Comparison of ENCODE assay signal across 22 cellular contexts in genomic region chr6:46451343-46451742, GRCh38. TPM values are rescaled to one million over a fixed set of nuclear protein-coding genes. Genes with fewer than 3 reads are reported as not detected.
DNase-seq lines count a peak whose midpoint lies in the region; ATAC-seq, FAIRE-seq and TF ChIP-seq lines count a peak whose summit lies in the region.
"Had no signal": no experiment of that assay in that cellular context is flagged by ENCODE, and none has a peak within 500 bp of the region (broad histone marks: within the 10 kb centered on the region; RNA-seq: fewer than 3 reads in every experiment).

No MANE protein-coding gene starts in this region.

- TF ChIP-seq POLR2A in K562 (conservative IDR thresholded peaks at IDR 0.05), result no peak

- DNase-seq in HuH-7 (ENCODE audit: low spot score) (peak; percentile 32), K562 (ENCODE audit: extremely low read depth in 1 of 4, low spot score in 3 of 4) (no peak), hepatocyte (ENCODE audit: low spot score) (no peak), tibial artery (no peak), nucleus accumbens (lab: John Stamatoyannopoulos, UW) (no peak)
- DNase-seq in activated effector memory CD4-positive, alpha-beta T cell treated with Interleukin-2 at 50 U/mL for 16 hours, result no peak
- DNase-seq in activated CD8-positive, alpha-beta memory T cell treated with anti-CD3 and anti-CD28 coated beads, Interleukin-2, amount 10 ng/mL, durations not matched to agents 7 days and 5 days, result no peak
- DNase-seq: CD4-positive, alpha-beta T cell; COR-L47; DND-41; H7; HFFc6; KG1; NCI-H1092; NCI-H1436; NCI-H187 treated with DMSO at 0.1 percent for 48 hours; NCI-H2107; NCI-H510A had no signal

- no peaks in the 10 kb centered on the region for H3K36me3 Mint-ChIP-seq in activated CD8-positive, alpha-beta memory T cell treated with anti-CD3 and anti-CD28 coated beads, Interleukin-2, amount 10 ng/mL, durations not matched to agents 7 days and 5 days

- no peak overlapping the region for H3K4me3 Mint-ChIP-seq in activated CD8-positive, alpha-beta memory T cell treated with anti-CD3 and anti-CD28 coated beads, Interleukin-2, amount 10 ng/mL, durations not matched to agents 7 days and 5 days
- H3K4me3 Mint-ChIP-seq: CD4-positive, alpha-beta T cell; HFFc6 had no signal

- TF ChIP-seq CTCF in K562 (IDR thresholded peaks at IDR 0.05 in 2 of 3, conservative IDR thresholded peaks at IDR 0.05 in 1 of 3; ENCODE audit: insufficient read depth in 2 of 3, low read depth in 1 of 3, low read length in 3 of 3) (no peak), hepatocyte (IDR thresholded peaks at IDR 0.05; ENCODE audit: poor library complexity) (no peak), tibial artery (IDR thresholded peaks at IDR 0.05) (no peak)

- BruUV-seq in K562 (replicated peaks; lab: Mats Ljungman, UMichigan), result no TSS peak

- CTCF ChIA-PET in K562 (lab: Yijun Ruan, JAX; ENCODE audit: low intra/inter-chr PET ratio), result no interaction called here
- CTCF ChIA-PET in activated CD8-positive, alpha-beta memory T cell treated with anti-CD3 and anti-CD28 coated beads, Interleukin-2, amount 10 ng/mL, durations not matched to agents 7 days and 5 days (lab: Charles Lee), result no interaction called here

- TF ChIP-seq RAD21 in K562 (CRISPR knock-in tag; conservative IDR thresholded peaks at IDR 0.05 in 1 of 2, IDR thresholded peaks at IDR 0.05 in 1 of 2), result no peak

- ATAC-seq in K562, result no peak
- ATAC-seq in activated CD8-positive, alpha-beta memory T cell treated with anti-CD3 and anti-CD28 coated beads, Interleukin-2, amount 10 ng/mL, durations not matched to agents 7 days and 5 days, result no peak
- ATAC-seq: A549, GM12878, Panc1 had no signal

- H3K27ac Mint-ChIP-seq in activated CD8-positive, alpha-beta memory T cell treated with anti-CD3 and anti-CD28 coated beads, Interleukin-2, amount 10 ng/mL, durations not matched to agents 7 days and 5 days, result no peak overlapping the region
- H3K27ac Mint-ChIP-seq: CD4-positive, alpha-beta T cell; HFFc6 had no signal

- no peaks in the 10 kb centered on the region for H3K4me1 Mint-ChIP-seq in activated CD8-positive, alpha-beta memory T cell treated with anti-CD3 and anti-CD28 coated beads, Interleukin-2, amount 10 ng/mL, durations not matched to agents 7 days and 5 days

- intact Hi-C loops in K562 (cut with micrococcal nuclease) (no loop called here), tibial artery (cut with DNase I; ENCODE audit: low total_unique reads) (no loop called here)

- TF ChIP-seq EP300 in K562 (IDR thresholded peaks at IDR 0.05; ENCODE audit: low read length), result no peak

- H3K9me3 ChIP-seq in K562 (replicated peaks; ENCODE audit: control insufficient read depth, insufficient read depth, low read depth, low read length) (no peaks in the 10 kb centered on the region), hepatocyte (ENCODE audit: low read depth) (peaks cover 15% of the 10 kb centered on the region), tibial artery (peaks cover 0 to 2% (median 0%) of the 10 kb centered on the region in 3 donors)
- H3K9me3 ChIP-seq: A549 had no signal

- H3K36me3 ChIP-seq in K562 (ENCODE audit: control insufficient read depth, insufficient read depth, low read length), result no peaks in the 10 kb centered on the region
- no peaks in the 10 kb centered on the region for H3K36me3 ChIP-seq in hepatocyte (replicated peaks; ENCODE audit: insufficient read depth, low read depth)
- H3K36me3 ChIP-seq in tibial artery, result no peaks in the 10 kb centered on the region
- H3K36me3 ChIP-seq: BLaER1 had no signal

- H3K4me2 ChIP-seq in K562 (ENCODE audit: insufficient read depth, low read length) (no peak overlapping the region), hepatocyte (peak overlapping the region; percentile 13)
- H3K4me2 ChIP-seq: A549, BLaER1 had no signal

- H3K4me1 ChIP-seq in K562 (replicated peaks in 1 of 2; ENCODE audit: control insufficient read depth in 2 of 2, insufficient read depth in 2 of 2, low read length in 2 of 2), result no peaks in the 10 kb centered on the region
- no peaks in the 10 kb centered on the region for H3K4me1 ChIP-seq in hepatocyte (ENCODE audit: insufficient read depth)
- peaks cover 0 to 59% (median 30%) of the 10 kb centered on the region in 4 donors for H3K4me1 ChIP-seq in tibial artery
- H3K4me1 ChIP-seq: A549, BLaER1 had no signal

- 2% methylated on average over 4 of the region's 4 CpGs for WGBS in K562 (ENCODE audit: insufficient coverage, low coverage, missing lambda C conversion rate)
- 19% methylated on average over 4 of the region's 4 CpGs for WGBS in hepatocyte (ENCODE audit: low lambda C conversion rate, missing lambda C conversion rate)

- no peaks in the 10 kb centered on the region for H3K79me2 ChIP-seq in K562 (ENCODE audit: control insufficient read depth, insufficient read depth, low read length)
- no peaks in the 10 kb centered on the region for H3K79me2 ChIP-seq in hepatocyte

- H2AFZ ChIP-seq in K562 (ENCODE audit: low read depth, low read length) (no peak overlapping the region), hepatocyte (no peak overlapping the region)

- no peak overlapping the region for H3K4me3 ChIP-seq in K562
- H3K4me3 ChIP-seq in hepatocyte, result no peak overlapping the region
- no peak overlapping the region for H3K4me3 ChIP-seq in tibial artery
- H3K4me3 ChIP-seq: A549, BLaER1, GM12878 had no signal

- POLR2A ChIA-PET in K562 (lab: Yijun Ruan, JAX), result no interaction called here

- no peak overlapping the region for H3K9ac ChIP-seq in K562 (ENCODE audit: insufficient read depth in 1 of 2, low read depth in 2 of 2, low read length in 2 of 2)
- H3K9ac ChIP-seq: BLaER1 had no signal

- in situ Hi-C loops in K562 (cut with MboI), result no loop called here

- H4K20me1 ChIP-seq in K562 (replicated peaks; ENCODE audit: control insufficient read depth, insufficient read depth, low read length), result no peaks in the 10 kb centered on the region
- no peaks in the 10 kb centered on the region for H4K20me1 ChIP-seq in hepatocyte (ENCODE audit: insufficient read depth, poor library complexity, severe bottlenecking)
- H4K20me1 ChIP-seq: BLaER1 had no signal

- H3K27ac ChIP-seq in K562 (ENCODE audit: extremely low read depth, low read depth, low read length) (no peak overlapping the region), hepatocyte (no peak overlapping the region), tibial artery (peak overlapping the region; percentile 25 to 59)
- H3K27ac ChIP-seq: A549, BLaER1 had no signal

- H3K9me2 ChIP-seq in hepatocyte (replicated peaks; ENCODE audit: insufficient read depth), result no peaks in the 10 kb centered on the region

- H3K9me3 Mint-ChIP-seq in activated CD8-positive, alpha-beta memory T cell treated with anti-CD3 and anti-CD28 coated beads, Interleukin-2, amount 10 ng/mL, durations not matched to agents 7 days and 5 days (ENCODE audit: low read depth), result no peaks in the 10 kb centered on the region

- peaks cover 48% of the 10 kb centered on the region for H3K27me3 Mint-ChIP-seq in activated CD8-positive, alpha-beta memory T cell treated with anti-CD3 and anti-CD28 coated beads, Interleukin-2, amount 10 ng/mL, durations not matched to agents 7 days and 5 days

- FAIRE-seq in K562 (lab: Jason Lieb, UNC), result no peak
- FAIRE-seq: A549, GM12878 had no signal

- H3K9me1 ChIP-seq in K562 (ENCODE audit: control insufficient read depth, insufficient read depth, low read length), result no peaks in the 10 kb centered on the region

- H3K27me3 ChIP-seq in K562 (ENCODE audit: control insufficient read depth in 2 of 2, insufficient read depth in 2 of 2, low read length in 2 of 2), result no peaks in the 10 kb centered on the region
- H3K27me3 ChIP-seq in hepatocyte, result no peaks in the 10 kb centered on the region
- no peaks in the 10 kb centered on the region for H3K27me3 ChIP-seq in tibial artery
- H3K27me3 ChIP-seq: BLaER1 had no signal

TF ChIP-seq in K562, 482 proteins besides CTCF, POLR2A, EP300 and RAD21:
- TF ChIP-seq SOX6 (IDR thresholded peaks at IDR 0.05) (peak; percentile 14; the same call in 1 of the 2 replicates), MAFF (IDR thresholded peaks at IDR 0.05; ENCODE audit: low read length) (no peak), TAL1 (IDR thresholded peaks at IDR 0.05) (peak; percentile 31; the same call in 1 of the 2 replicates)
TF ChIP-seq in K562: peak in this region for 2.

RNA-seq across cellular contexts. Expression of gene RCAN2, which starts 39.9 kb away (rescaled TPM):
- not detected in 2 replicates for total RNA-seq in K562 (2011; cell fraction: chromatin; rRNA removed; ENCODE audit: low replicate concordance)
- not detected in 2 replicates for total RNA-seq in K562 (2011; cell fraction: nucleolus; rRNA removed)
- total RNA-seq in K562 (2011; cell fraction: nucleoplasm; rRNA removed), result not detected in 2 replicates
- total RNA-seq in K562 (2014; rRNA removed) (not detected in 2 replicates), K562 (2014; rRNA removed; fragmentation: Illumina TruSeq; extraction: Trizol) (not detected in 2 replicates), K562 (2015; rRNA removed; fragmentation: Illumina TruSeq; extraction: Trizol) (not detected in 2 replicates), K562 (2021) (0.04 TPM in 1 of 2 replicates, not detected in the other), hepatocyte (6.6 TPM in 2 replicates)
- polyA plus RNA-seq in K562 (2011; rRNA removed) (not detected in 2 replicates), K562 (2014; fragmentation: Illumina TruSeq; extraction: Trizol) (not detected in 2 replicates), K562 (2014; fragmentation: Nextera tagmentation; extraction: Ambion mirVana) (not detected), K562 (2014; rRNA removed) (not detected in 2 replicates), hepatocyte (5.0 and 6.9 TPM in 2 replicates)
- polyA plus RNA-seq in K562 (2011; cell fraction: cytosol; rRNA removed), result not detected in 2 replicates
- polyA plus RNA-seq in K562 (2011; cell fraction: nucleus; rRNA removed), result not detected in 2 replicates
- 0.06 TPM in 1 of 2 replicates, not detected in the other for polyA plus RNA-seq in K562 (2012)
- not detected in 2 replicates for polyA minus RNA-seq in K562 (2011; rRNA and poly(A)+ RNA removed)
- polyA minus RNA-seq in K562 (2011; cell fraction: cytosol; rRNA and poly(A)+ RNA removed), result not detected in 2 replicates
- polyA minus RNA-seq in K562 (2011; cell fraction: nucleus; rRNA and poly(A)+ RNA removed), result not detected in 2 replicates
- 1 to 10 TPM in 1 of 2 experiments, under 1 TPM in 1; 0.91 to 3.4 TPM for total RNA-seq in activated CD8-positive, alpha-beta memory T cell treated with anti-CD3 and anti-CD28 coated beads, Interleukin-2, amount 10 ng/mL, durations not matched to agents 7 days and 5 days
- total RNA-seq: CD4-positive, alpha-beta T cell; GM12878 had no signal
- polyA plus RNA-seq: A549 had no signal

Comparison
In these comparisons a context has a peak if more than half of its experiments do, and no peak if none do; other contexts are left out.
1. H3K27ac ChIP-seq: peak in tibial artery (2 of 2); none in K562 (single experiment) and hepatocyte (single experiment).